In the genomic region with DNA sequence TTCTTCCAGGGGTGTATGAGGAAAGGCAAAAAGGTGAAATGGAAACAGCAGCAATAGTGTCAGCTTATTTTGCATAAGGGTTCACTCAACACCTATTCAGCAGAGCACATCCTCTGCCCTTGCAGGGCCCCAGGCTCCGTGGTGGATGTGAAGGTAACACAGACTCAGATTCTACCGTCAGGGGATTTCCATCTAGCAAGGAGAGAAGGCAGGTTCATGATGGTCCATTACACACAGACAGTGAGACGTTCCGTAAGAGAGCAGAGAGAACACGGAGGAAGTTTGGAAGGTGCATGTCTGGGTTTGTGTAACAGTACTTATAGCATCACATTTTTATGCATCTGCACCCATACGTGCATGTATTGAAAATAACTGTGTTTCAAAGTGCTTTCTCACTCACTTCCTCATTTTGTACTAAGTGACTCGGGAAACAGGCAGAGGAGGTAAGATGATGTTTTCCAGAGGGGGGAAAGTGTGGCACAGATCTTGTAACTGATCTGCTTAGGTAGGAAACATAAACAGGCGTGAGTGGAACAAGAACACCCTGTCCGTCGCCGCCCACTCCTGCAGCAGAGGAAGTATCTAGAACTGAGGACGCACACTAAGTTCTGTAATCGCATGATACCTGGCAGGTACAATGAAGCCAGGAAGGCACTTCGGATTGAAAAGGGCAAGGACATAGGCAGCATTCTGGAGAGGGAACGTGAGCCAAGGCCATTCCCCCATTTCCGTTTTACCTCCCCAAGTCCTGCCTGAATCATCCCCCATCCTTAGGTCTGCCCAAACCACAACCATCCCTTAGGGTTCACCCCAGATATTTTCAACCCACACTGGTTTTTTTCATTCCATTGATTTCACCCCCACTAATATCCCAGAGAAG, we compare ENCODE assay signal across 8 cellular contexts. TPM values are rescaled to one million over a fixed set of nuclear protein-coding genes. Genes with fewer than 3 reads are reported as not detected.
A peak's percentile ranks its signal among the peaks of the same experiment; 100 is the strongest.
DNase-seq lines count a peak whose midpoint lies in the region; ATAC-seq, FAIRE-seq and TF ChIP-seq lines count a peak whose summit lies in the region.

No MANE protein-coding gene starts in this region.

- no peak overlapping the region for H3K27ac ChIP-seq in K562 (ENCODE audit: extremely low read depth, low read depth, low read length)

- H3K79me2 ChIP-seq in K562 (ENCODE audit: control insufficient read depth, insufficient read depth, low read length): no peaks in the 10 kb centered on the region

- DNase-seq in K562 (ENCODE audit: extremely low read depth in 1 of 4, low spot score in 3 of 4): no peak
- DNase-seq in memory B cell (ENCODE audit: low spot score in 2 of 2): peak; percentile 53 to 71
- no peak for DNase-seq in middle frontal gyrus (ENCODE audit: extremely low spot score, low spot score)
- no peak for DNase-seq in naive thymus-derived CD8-positive, alpha-beta T cell
- no peak for DNase-seq in DMS 273 (lab: John Stamatoyannopoulos, UW; ENCODE audit: unreplicated experiment)

- H4K20me1 ChIP-seq in K562 (replicated peaks; ENCODE audit: control insufficient read depth, insufficient read depth, low read length): no peaks in the 10 kb centered on the region; the same call in 1 of the 2 replicates

- TF ChIP-seq POLR2A in K562 (conservative IDR thresholded peaks at IDR 0.05): no peak

- CTCF ChIA-PET in K562 (lab: Yijun Ruan, JAX; ENCODE audit: low intra/inter-chr PET ratio): no interaction called here

- TF ChIP-seq CTCF in GM12875 (IDR thresholded peaks at IDR 0.05; ENCODE audit: borderline replicate concordance, insufficient read depth, low read depth, low read length) (no peak), K562 (IDR thresholded peaks at IDR 0.05 in 2 of 3, conservative IDR thresholded peaks at IDR 0.05 in 1 of 3; ENCODE audit: insufficient read depth in 2 of 3, low read depth in 1 of 3, low read length in 3 of 3) (no peak)

- H3K9ac ChIP-seq in K562 (ENCODE audit: insufficient read depth in 1 of 2, low read depth in 2 of 2, low read length in 2 of 2): no peak overlapping the region

- H3K9me1 ChIP-seq in K562 (ENCODE audit: control insufficient read depth, insufficient read depth, low read length): no peaks in the 10 kb centered on the region

- no peak for TF ChIP-seq EP300 in K562 (IDR thresholded peaks at IDR 0.05; ENCODE audit: low read length)

- POLR2A ChIA-PET in K562 (lab: Yijun Ruan, JAX): no interaction called here
- POLR2A ChIA-PET in naive thymus-derived CD8-positive, alpha-beta T cell (lab: Charles Lee): no interaction called here

- H3K36me3 ChIP-seq in K562 (ENCODE audit: control insufficient read depth, insufficient read depth, low read length): no peaks in the 10 kb centered on the region

- no peak overlapping the region for H2AFZ ChIP-seq in K562 (ENCODE audit: low read depth, low read length)

- H3K9me3 ChIP-seq in K562 (replicated peaks; ENCODE audit: control insufficient read depth, insufficient read depth, low read depth, low read length): no peaks in the 10 kb centered on the region

- no peak for FAIRE-seq in K562 (lab: Jason Lieb, UNC)

- no TSS peak for BruUV-seq in K562 (replicated peaks; lab: Mats Ljungman, UMichigan)

- peak; percentile 74 for ATAC-seq in GM19467 (IDR thresholded peaks at IDR 0.05; ENCODE audit: unreplicated experiment)
- peak; percentile 70 for ATAC-seq in HG03460 (IDR thresholded peaks at IDR 0.05; ENCODE audit: unreplicated experiment)
- no peak for ATAC-seq in K562
- peak; percentile 85 for ATAC-seq in memory B cell (ENCODE audit: low read depth)
- ATAC-seq in naive thymus-derived CD8-positive, alpha-beta T cell: no peak

- in situ Hi-C loops in K562 (cut with MboI): no loop called here

- WGBS in K562 (ENCODE audit: insufficient coverage, low coverage, missing lambda C conversion rate): 4% methylated on average over 15 of the region's 16 CpGs

- peaks cover 36% of the 10 kb centered on the region for H3K4me1 Mint-ChIP-seq in memory B cell
- H3K4me1 Mint-ChIP-seq in naive thymus-derived CD8-positive, alpha-beta T cell: peaks cover 3 to 13% (median 11%) of the 10 kb centered on the region in 4 donors

- no peaks in the 10 kb centered on the region for H3K9me3 Mint-ChIP-seq in memory B cell
- peaks cover 0 to 3% (median 0%) of the 10 kb centered on the region in 9 donors for H3K9me3 Mint-ChIP-seq in naive thymus-derived CD8-positive, alpha-beta T cell

- H3K27ac Mint-ChIP-seq in memory B cell: peak overlapping the region; percentile 97
- H3K27ac Mint-ChIP-seq in naive thymus-derived CD8-positive, alpha-beta T cell: no peak overlapping the region

- no peak overlapping the region for H3K4me2 ChIP-seq in K562 (ENCODE audit: insufficient read depth, low read length)

- peak overlapping the region; percentile 81 for H3K4me3 Mint-ChIP-seq in memory B cell
- peak overlapping the region in 5 of 10 donors; percentile 20 to 54 (median 22) for H3K4me3 Mint-ChIP-seq in naive thymus-derived CD8-positive, alpha-beta T cell

- peaks cover 0 to 3% of the 10 kb centered on the region in 2 experiments; a peak in 2 of 5 replicates for H3K4me1 ChIP-seq in K562 (replicated peaks in 1 of 2; ENCODE audit: control insufficient read depth in 2 of 2, insufficient read depth in 2 of 2, low read length in 2 of 2)

- no peak for TF ChIP-seq RAD21 in K562 (CRISPR knock-in tag; conservative IDR thresholded peaks at IDR 0.05 in 1 of 2, IDR thresholded peaks at IDR 0.05 in 1 of 2)

- H3K27me3 Mint-ChIP-seq in memory B cell: no peaks in the 10 kb centered on the region
- peaks cover 50 to 66% (median 54%) of the 10 kb centered on the region in 5 donors for H3K27me3 Mint-ChIP-seq in naive thymus-derived CD8-positive, alpha-beta T cell

- intact Hi-C loops in K562 (cut with micrococcal nuclease): no loop called here

- H3K4me3 ChIP-seq in GM12875 (ENCODE audit: low read depth, low read length) (peak overlapping the region; percentile 68), K562 (no peak overlapping the region)

- peaks cover 2% of the 10 kb centered on the region for H3K36me3 Mint-ChIP-seq in memory B cell
- H3K36me3 Mint-ChIP-seq in naive thymus-derived CD8-positive, alpha-beta T cell: no peaks in the 10 kb centered on the region

- H3K27me3 ChIP-seq in K562 (ENCODE audit: control insufficient read depth in 2 of 2, insufficient read depth in 2 of 2, low read length in 2 of 2): peaks cover 7 to 42% of the 10 kb centered on the region in 2 experiments

TF ChIP-seq in K562, 482 proteins besides CTCF, POLR2A, EP300 and RAD21:
- TF ChIP-seq ZKSCAN3 (CRISPR knock-in tag; IDR thresholded peaks at IDR 0.05) (no peak), MBD2 (IDR thresholded peaks at IDR 0.05; ENCODE audit: borderline replicate concordance, low read depth) (no peak), SPI1 (IDR thresholded peaks at IDR 0.05; ENCODE audit: borderline replicate concordance, low read depth, low read length) (peak; percentile 92)

RNA-seq across cellular contexts. Expression of a gene that starts 1.0 kb away (rescaled TPM):
- total RNA-seq in K562 (2011; cell fraction: chromatin; rRNA removed; ENCODE audit: low replicate concordance): not detected in 2 replicates
- not detected in 2 replicates for total RNA-seq in K562 (2011; cell fraction: nucleolus; rRNA removed)
- not detected in 2 replicates for total RNA-seq in K562 (2011; cell fraction: nucleoplasm; rRNA removed)
- total RNA-seq in K562 (2014; rRNA removed): not detected in 2 replicates
- total RNA-seq in K562 (2014; rRNA removed; fragmentation: Illumina TruSeq; extraction: Trizol): not detected in 2 replicates
- not detected in 2 replicates for total RNA-seq in K562 (2015; rRNA removed; fragmentation: Illumina TruSeq; extraction: Trizol)
- not detected in 2 replicates for total RNA-seq in K562 (2021)
- not detected in 2 replicates for polyA plus RNA-seq in K562 (2011; rRNA removed)
- not detected in 2 replicates for polyA plus RNA-seq in K562 (2011; cell fraction: cytosol; rRNA removed)
- not detected in 2 replicates for polyA plus RNA-seq in K562 (2011; cell fraction: nucleus; rRNA removed)
- 0.17 and 0.22 TPM in 2 replicates for polyA plus RNA-seq in K562 (2012)
- not detected in 2 replicates for polyA plus RNA-seq in K562 (2014; fragmentation: Illumina TruSeq; extraction: Trizol)
- under 1 TPM in 1 of 2 experiments, not detected in 1; 0.07 TPM for polyA plus RNA-seq in K562 (2014; fragmentation: Nextera tagmentation; extraction: Ambion mirVana)
- not detected in 2 replicates for polyA plus RNA-seq in K562 (2014; rRNA removed)
- polyA minus RNA-seq in K562 (2011; rRNA and poly(A)+ RNA removed): not detected in 2 replicates
- not detected in 2 replicates for polyA minus RNA-seq in K562 (2011; cell fraction: cytosol; rRNA and poly(A)+ RNA removed)
- polyA minus RNA-seq in K562 (2011; cell fraction: nucleus; rRNA and poly(A)+ RNA removed): not detected in 2 replicates
- not detected for total RNA-seq in naive thymus-derived CD8-positive, alpha-beta T cell
- not detected for polyA plus RNA-seq in naive thymus-derived CD8-positive, alpha-beta T cell

Comparison
In these comparisons a context has a peak if more than half of its experiments do, and no peak if none do; other contexts are left out.
1. ATAC-seq: peak in GM19467 (single experiment), HG03460 (single experiment) and memory B cell (single experiment); none in K562 (single experiment) and naive thymus-derived CD8-positive, alpha-beta T cell (0 of 2).
2. DNase-seq: peak in memory B cell (2 of 2); none in K562 (0 of 4), middle frontal gyrus (single experiment), naive thymus-derived CD8-positive, alpha-beta T cell (0 of 10) and DMS 273 (single experiment).